ENCODE assay signal across 17 cellular contexts in genomic region chr4:77815651-77816050, GRCh38. TPM values are rescaled to one million over a fixed set of nuclear protein-coding genes. Genes with fewer than 3 reads are reported as not detected.
DNase-seq lines count a peak whose midpoint lies in the region; ATAC-seq and TF ChIP-seq lines count a peak whose summit lies in the region.
"Had no signal": no experiment of that assay in that cellular context is flagged by ENCODE, and none has a peak within 500 bp of the region (broad histone marks: within the 10 kb centered on the region; RNA-seq: fewer than 3 reads in every experiment).

No MANE protein-coding gene starts in this region.

- H3K9me3 ChIP-seq in vagina (no peaks in the 10 kb centered on the region), transverse colon (no peaks in the 10 kb centered on the region)
- H3K9me3 ChIP-seq: tibial artery had no signal

- H3K4me1 ChIP-seq in vagina (peaks cover 43% of the 10 kb centered on the region), transverse colon (peaks cover 8 to 57% (median 23%) of the 10 kb centered on the region in 4 donors)

- no peaks in the 10 kb centered on the region for H3K27me3 Mint-ChIP-seq in activated CD4-positive, alpha-beta T cell treated with anti-CD3 and anti-CD28 coated beads, Interleukin-2, amount 10 ng/mL, durations not matched to agents 7 days and 5 days
- H3K27me3 Mint-ChIP-seq in activated naive CD8-positive, alpha-beta T cell treated with anti-CD3 and anti-CD28 coated beads, Interleukin-2, amount 10 ng/mL, durations not matched to agents 7 days and 5 days, result no peaks in the 10 kb centered on the region
- no peaks in the 10 kb centered on the region for H3K27me3 Mint-ChIP-seq in natural killer cell (ENCODE audit: low read depth in 2 of 2)
- H3K27me3 Mint-ChIP-seq: naive B cell had no signal

- DNase-seq in activated CD4-positive, alpha-beta T cell treated with anti-CD3 and anti-CD28 coated beads, Interleukin-2, amount 10 ng/mL, durations not matched to agents 7 days and 5 days, result peak; percentile 40
- DNase-seq in activated CD4-positive, alpha-beta T cell treated with anti-CD3 and anti-CD28 coated beads, Interleukin-2, amount 50 U/mL, for 48 hours, result no peak
- DNase-seq in Jurkat, Clone E6-1 (ENCODE audit: low read depth, low spot score), result peak; percentile 90
- no peak for DNase-seq in activated naive CD8-positive, alpha-beta T cell treated with anti-CD3 and anti-CD28 coated beads, Interleukin-2, amount 10 ng/mL, durations not matched to agents 7 days and 5 days
- DNase-seq in natural killer cell, result no peak
- DNase-seq in vagina (ENCODE audit: extremely low spot score in 2 of 2), result no peak
- DNase-seq in NCI-H2171 (lab: John Stamatoyannopoulos, UW), result no peak
- no peak for DNase-seq in transverse colon
- DNase-seq: ACHN; activated CD4-positive, alpha-beta T cell treated with anti-CD3 and anti-CD28 coated beads for 4 hours; activated effector memory CD4-positive, alpha-beta T cell treated with anti-CD3 and anti-CD28 coated beads, Interleukin-2, amount 50 U/mL, for 16 hours; Kasumi-1; naive B cell; NCI-H1694; NCI-H524; tibial artery had no signal

- H3K36me3 Mint-ChIP-seq in activated CD4-positive, alpha-beta T cell treated with anti-CD3 and anti-CD28 coated beads, Interleukin-2, amount 10 ng/mL, durations not matched to agents 7 days and 5 days (ENCODE audit: low read depth), result peaks cover 48% of the 10 kb centered on the region
- peaks cover 44% of the 10 kb centered on the region for H3K36me3 Mint-ChIP-seq in activated naive CD8-positive, alpha-beta T cell treated with anti-CD3 and anti-CD28 coated beads, Interleukin-2, amount 10 ng/mL, durations not matched to agents 7 days and 5 days
- peaks cover 15% of the 10 kb centered on the region for H3K36me3 Mint-ChIP-seq in natural killer cell

- CTCF ChIA-PET in activated CD4-positive, alpha-beta T cell treated with anti-CD3 and anti-CD28 coated beads, Interleukin-2, amount 10 ng/mL, durations not matched to agents 7 days and 5 days (lab: Charles Lee), result no interaction called here

- TF ChIP-seq POLR2A in vagina (IDR thresholded peaks at IDR 0.05), result no peak
- no peak for TF ChIP-seq POLR2A in transverse colon (IDR thresholded peaks at IDR 0.05)

- ATAC-seq in activated naive CD8-positive, alpha-beta T cell treated with anti-CD3 and anti-CD28 coated beads, Interleukin-2, amount 10 ng/mL, durations not matched to agents 7 days and 5 days (ENCODE audit: low read depth), result no peak
- no peak for ATAC-seq in natural killer cell
- ATAC-seq: left lobe of liver had no signal

- peaks cover 54% of the 10 kb centered on the region for H3K4me1 Mint-ChIP-seq in activated CD4-positive, alpha-beta T cell treated with anti-CD3 and anti-CD28 coated beads, Interleukin-2, amount 10 ng/mL, durations not matched to agents 7 days and 5 days
- H3K4me1 Mint-ChIP-seq in activated naive CD8-positive, alpha-beta T cell treated with anti-CD3 and anti-CD28 coated beads, Interleukin-2, amount 10 ng/mL, durations not matched to agents 7 days and 5 days, result peaks cover 52% of the 10 kb centered on the region
- peaks cover 77 to 81% of the 10 kb centered on the region in 2 donors for H3K4me1 Mint-ChIP-seq in natural killer cell

- no peak for TF ChIP-seq EP300 in transverse colon (IDR thresholded peaks at IDR 0.05; ENCODE audit: low read depth)

- intact Hi-C loops in natural killer cell (cut with micrococcal nuclease), result loop anchor here (2.0 to 5.0 kb wide), 3 partner anchors 15 to 78 kb away; no protein-coding TSS in a partner anchor
- intact Hi-C loops in vagina (cut with DNase I), result no loop called here
- intact Hi-C loops in transverse colon (cut with DNase I; ENCODE audit: low total_unique reads), result no loop called here

- H3K4me3 Mint-ChIP-seq in activated CD4-positive, alpha-beta T cell treated with anti-CD3 and anti-CD28 coated beads, Interleukin-2, amount 10 ng/mL, durations not matched to agents 7 days and 5 days, result peak overlapping the region; percentile 37
- H3K4me3 Mint-ChIP-seq in activated naive CD8-positive, alpha-beta T cell treated with anti-CD3 and anti-CD28 coated beads, Interleukin-2, amount 10 ng/mL, durations not matched to agents 7 days and 5 days, result peak overlapping the region; percentile 9
- peak overlapping the region; percentile 73 for H3K4me3 Mint-ChIP-seq in natural killer cell

- POLR2A ChIA-PET in activated CD4-positive, alpha-beta T cell treated with anti-CD3 and anti-CD28 coated beads, Interleukin-2, amount 10 ng/mL, durations not matched to agents 7 days and 5 days (lab: Charles Lee), result no interaction called here
- POLR2A ChIA-PET in activated naive CD8-positive, alpha-beta T cell treated with anti-CD3 and anti-CD28 coated beads, Interleukin-2, amount 10 ng/mL, durations not matched to agents 7 days and 5 days (lab: Charles Lee), result no interaction called here

- H3K36me3 ChIP-seq in vagina (no peaks in the 10 kb centered on the region), transverse colon (no peaks in the 10 kb centered on the region)
- H3K36me3 ChIP-seq: tibial artery had no signal

- peaks cover 1% of the 10 kb centered on the region for H3K9me3 Mint-ChIP-seq in activated CD4-positive, alpha-beta T cell treated with anti-CD3 and anti-CD28 coated beads, Interleukin-2, amount 10 ng/mL, durations not matched to agents 7 days and 5 days
- H3K9me3 Mint-ChIP-seq in activated naive CD8-positive, alpha-beta T cell treated with anti-CD3 and anti-CD28 coated beads, Interleukin-2, amount 10 ng/mL, durations not matched to agents 7 days and 5 days, result no peaks in the 10 kb centered on the region
- no peaks in the 10 kb centered on the region for H3K9me3 Mint-ChIP-seq in natural killer cell

- in situ Hi-C loops in transverse colon (cut with MboI; ENCODE audit: low pct_ligation_motif_present in 1 of 4, low pct_unique_long_range_greater_than_20kb in 1 of 4, low sequenced_read_pairs in 3 of 4), result no loop called here

- 0 out of 2 replicates have a peak overlapping the region, but pooled peaks have one; percentile 22 for H3K4me3 ChIP-seq in Jurkat, Clone E6-1 (ENCODE audit: low read length)
- no peak overlapping the region for H3K4me3 ChIP-seq in vagina
- H3K4me3 ChIP-seq in transverse colon, result no peak overlapping the region
- H3K4me3 ChIP-seq: tibial artery had no signal

- H3K27ac Mint-ChIP-seq in activated CD4-positive, alpha-beta T cell treated with anti-CD3 and anti-CD28 coated beads, Interleukin-2, amount 10 ng/mL, durations not matched to agents 7 days and 5 days, result peak overlapping the region; percentile 43
- peak overlapping the region; percentile 11 for H3K27ac Mint-ChIP-seq in activated naive CD8-positive, alpha-beta T cell treated with anti-CD3 and anti-CD28 coated beads, Interleukin-2, amount 10 ng/mL, durations not matched to agents 7 days and 5 days
- peak overlapping the region; percentile 79 to 100 for H3K27ac Mint-ChIP-seq in natural killer cell

- TF ChIP-seq CTCF in natural killer cell (IDR thresholded peaks at IDR 0.05) (no peak), vagina (IDR thresholded peaks at IDR 0.05) (no peak), transverse colon (IDR thresholded peaks at IDR 0.05) (no peak)

- no peak overlapping the region for H3K27ac ChIP-seq in vagina
- no peak overlapping the region for H3K27ac ChIP-seq in transverse colon

- no peaks in the 10 kb centered on the region for H3K27me3 ChIP-seq in vagina
- H3K27me3 ChIP-seq in transverse colon, result no peaks in the 10 kb centered on the region
- H3K27me3 ChIP-seq: tibial artery had no signal

RNA-seq across cellular contexts. Expression of gene CNOT6L, which starts 3.5 kb away (rescaled TPM):
- 100 to 1,000 TPM; 108 to 122 TPM for total RNA-seq in activated CD4-positive, alpha-beta T cell treated with anti-CD3 and anti-CD28 coated beads, Interleukin-2, amount 10 ng/mL, durations not matched to agents 7 days and 5 days
- 13.0 TPM for polyA plus RNA-seq in Jurkat, Clone E6-1 (2012; ENCODE audit: insufficient read depth, insufficient read length)
- total RNA-seq in activated naive CD8-positive, alpha-beta T cell treated with anti-CD3 and anti-CD28 coated beads, Interleukin-2, amount 10 ng/mL, durations not matched to agents 7 days and 5 days, result 100 to 1,000 TPM; 160 to 164 TPM
- total RNA-seq in natural killer cell (100 to 1,000 TPM; 172 to 237 (median 193) TPM), vagina (22.1 TPM), transverse colon (10 to 100 TPM in 2 of 4 donors, 1 to 10 TPM in 2; 2.2 to 30.5 (median 14.9) TPM)

RNA-seq across cellular contexts. Expression of gene MRPL1, which starts 47.0 kb away (rescaled TPM):
- total RNA-seq in activated CD4-positive, alpha-beta T cell treated with anti-CD3 and anti-CD28 coated beads, Interleukin-2, amount 10 ng/mL, durations not matched to agents 7 days and 5 days, result 10 to 100 TPM; 33.6 to 35.8 TPM
- polyA plus RNA-seq in Jurkat, Clone E6-1 (2012; ENCODE audit: insufficient read depth, insufficient read length), result 38.8 TPM
- total RNA-seq in activated naive CD8-positive, alpha-beta T cell treated with anti-CD3 and anti-CD28 coated beads, Interleukin-2, amount 10 ng/mL, durations not matched to agents 7 days and 5 days, result 10 to 100 TPM; 21.4 to 29.6 TPM
- total RNA-seq in natural killer cell (10 to 100 TPM; 17.9 to 22.9 (median 22.9) TPM), vagina (20.1 TPM), transverse colon (10 to 100 TPM in 3 of 4 donors, 1 to 10 TPM in 1; 3.7 to 31.8 (median 19.6) TPM)

Comparison
In these comparisons a context has a peak if more than half of its experiments do, and no peak if none do; other contexts are left out.
1. DNase-seq: peak in activated CD4-positive, alpha-beta T cell treated with anti-CD3 and anti-CD28 coated beads, Interleukin-2, amount 10 ng/mL, durations not matched to agents 7 days and 5 days (single experiment) and Jurkat, Clone E6-1 (single experiment); none in activated CD4-positive, alpha-beta T cell treated with anti-CD3 and anti-CD28 coated beads, Interleukin-2, amount 50 U/mL, for 48 hours (0 of 2), activated naive CD8-positive, alpha-beta T cell treated with anti-CD3 and anti-CD28 coated beads, Interleukin-2, amount 10 ng/mL, durations not matched to agents 7 days and 5 days (single experiment), natural killer cell (single experiment), vagina (0 of 2), NCI-H2171 (single experiment) and transverse colon (single experiment).
2. H3K27ac Mint-ChIP-seq: peak in every context shown above with its lines; median percentile 90 in natural killer cell; 43 in activated CD4-positive, alpha-beta T cell treated with anti-CD3 and anti-CD28 coated beads, Interleukin-2, amount 10 ng/mL, durations not matched to agents 7 days and 5 days; 11 in activated naive CD8-positive, alpha-beta T cell treated with anti-CD3 and anti-CD28 coated beads, Interleukin-2, amount 10 ng/mL, durations not matched to agents 7 days and 5 days.
3. H3K4me3 Mint-ChIP-seq: peak in every context shown above with its lines; median percentile 73 in natural killer cell; 37 in activated CD4-positive, alpha-beta T cell treated with anti-CD3 and anti-CD28 coated beads, Interleukin-2, amount 10 ng/mL, durations not matched to agents 7 days and 5 days; 9 in activated naive CD8-positive, alpha-beta T cell treated with anti-CD3 and anti-CD28 coated beads, Interleukin-2, amount 10 ng/mL, durations not matched to agents 7 days and 5 days.